19 cellular contexts compared by ENCODE assay signal in genomic region chr20:52619671-52620070, GRCh38.
"Had no signal": no experiment of that assay in that cellular context is flagged by ENCODE, and none has a peak within 500 bp of the region (broad histone marks: within the 10 kb centered on the region; RNA-seq: fewer than 3 reads in every experiment).

No MANE protein-coding gene starts in this region.

- H3K4me3 Mint-ChIP-seq: endodermal cell; natural killer cell treated with Interleukin-12 subunit alpha and Interleukin-12 subunit beta and Interleukin-15 and Interleukin-18, amount 100 ng/mL, for 72 hours had no signal

- H3K36me3 ChIP-seq: colonic mucosa, left ventricle myocardium inferior, lower lobe of right lung, ovary, right atrium auricular region, sigmoid colon had no signal

- H3K9me3 ChIP-seq: colonic mucosa, left ventricle myocardium inferior, lower lobe of right lung, ovary, right atrium auricular region, sigmoid colon had no signal

- H3K9me3 Mint-ChIP-seq: endodermal cell; natural killer cell treated with Interleukin-12 subunit alpha and Interleukin-12 subunit beta and Interleukin-15 and Interleukin-18, amount 100 ng/mL, for 72 hours had no signal

- ATAC-seq: lower lobe of right lung had no signal

- DNase-seq: colonic mucosa; dermis blood vessel endothelial cell; endodermal cell; erythroblast; foreskin melanocyte; head of caudate nucleus; hippocampal formation; left ventricle myocardium inferior; lower lobe of right lung; mesenchymal stem cell; midbrain; ovary; sigmoid colon; stimulated activated naive CD4-positive, alpha-beta T cell treated with Interleukin-2 at 50 U/mL for 16 hours had no signal

- H3K27ac ChIP-seq: colonic mucosa, left ventricle myocardium inferior, lower lobe of right lung, ovary, right atrium auricular region, sigmoid colon, skin epidermis had no signal

- H3K36me3 Mint-ChIP-seq: natural killer cell treated with Interleukin-12 subunit alpha and Interleukin-12 subunit beta and Interleukin-15 and Interleukin-18, amount 100 ng/mL, for 72 hours had no signal

- H3K4me1 ChIP-seq: colonic mucosa, left ventricle myocardium inferior, lower lobe of right lung, right atrium auricular region had no signal

- H3K27me3 ChIP-seq: colonic mucosa, ovary, right atrium auricular region, sigmoid colon had no signal

- FAIRE-seq: endothelial cell of umbilical vein, islet of Langerhans had no signal

- H3K4me3 ChIP-seq: colonic mucosa, left ventricle myocardium inferior, lower lobe of right lung, ovary, right atrium auricular region, sigmoid colon, skin epidermis had no signal

- H3K27ac Mint-ChIP-seq: endodermal cell; natural killer cell treated with Interleukin-12 subunit alpha and Interleukin-12 subunit beta and Interleukin-15 and Interleukin-18, amount 100 ng/mL, for 72 hours had no signal
